Comparison of ENCODE assay signal across 8 cellular contexts in genomic region chr6:4018194-4019111, GRCh38.
DNase-seq lines count a peak whose midpoint lies in the region; ATAC-seq and TF ChIP-seq lines count a peak whose summit lies in the region.

No MANE protein-coding gene starts in this region.

- CTCF ChIA-PET in T-cell (lab: Charles Lee): interaction anchor here (0.6 to 2.1 kb wide), 11 partner anchors 9 to 1156 kb away, joined by 3 to 8 read pairs (median 4); partner anchors contain the start of genes ECI2 (in 1 of the 2) and FAM50B (in 1 of the 2)

- H3K4me3 Mint-ChIP-seq in T-cell: peak overlapping the region; percentile 86 to 94 (median 89)

- H3K4me1 Mint-ChIP-seq in T-cell: peaks cover 72 to 85% (median 72%) of the 10 kb centered on the region in 3 donors

- ATAC-seq in HG02884 (IDR thresholded peaks at IDR 0.05; ENCODE audit: unreplicated experiment): peak; percentile 61
- ATAC-seq in T-cell (replicated peaks in 1 of 4): peak; percentile 71 to 75 (median 72)
- peak; percentile 88 to 89 for ATAC-seq in left cardiac atrium
- peak; percentile 92 for ATAC-seq in upper lobe of right lung

- H3K27me3 Mint-ChIP-seq in T-cell: no peaks in the 10 kb centered on the region

- H3K27ac Mint-ChIP-seq in T-cell: peak overlapping the region; percentile 96 to 98

- in situ Hi-C loops in GM13977 (cut with MboI; ENCODE audit: low pct_unique_long_range_greater_than_20kb, low sequenced_read_pairs, unreplicated experiment): no loop called here

- TF ChIP-seq CTCF in GM13977 (IDR thresholded peaks at IDR 0.05; ENCODE audit: extremely low read depth, insufficient read depth, missing control alignments) (peak; percentile 29), upper lobe of right lung (IDR thresholded peaks at IDR 0.05) (peak; percentile 36)

- H3K9me3 Mint-ChIP-seq in T-cell: no peaks in the 10 kb centered on the region

- H3K36me3 Mint-ChIP-seq in T-cell: peaks cover 13% of the 10 kb centered on the region

- POLR2A ChIA-PET in T-cell (lab: Charles Lee): interaction anchor here (0.7 to 1.4 kb wide), 6 partner anchors 12 to 117 kb away, joined by 3 to 7 read pairs (median 4); partner anchors contain the start of gene ECI2 (in 1 of the 2)

- H3K36me3 ChIP-seq in upper lobe of right lung: no peaks in the 10 kb centered on the region

- peak; percentile 89 for DNase-seq in GM13977 (ENCODE audit: low spot score)
- peak; percentile 97 for DNase-seq in NCI-H146 (lab: John Stamatoyannopoulos, UW)
- peak; percentile 84 to 96 (median 94) for DNase-seq in T-cell
- peak; percentile 90 for DNase-seq in amniotic epithelial cell (ENCODE audit: low read depth)
- peak; percentile 96 for DNase-seq in left cardiac atrium
- peak; percentile 98 for DNase-seq in posterior vena cava (ENCODE audit: low spot score)
- DNase-seq in upper lobe of right lung: peak; percentile 98

- intact Hi-C loops in left cardiac atrium (cut with DNase I) (no loop called here), posterior vena cava (cut with DNase I) (loop anchor here in 1 of 2 donors (10.0 kb wide), 1 partner anchor 734 kb away; no protein-coding TSS in a partner anchor), upper lobe of right lung (cut with DNase I) (no loop called here)

- peak overlapping the region; percentile 75 for H3K4me3 ChIP-seq in upper lobe of right lung

- peaks cover 56% of the 10 kb centered on the region for H3K4me1 ChIP-seq in upper lobe of right lung

- no peaks in the 10 kb centered on the region for H3K9me3 ChIP-seq in upper lobe of right lung

- H3K27me3 ChIP-seq in upper lobe of right lung: no peaks in the 10 kb centered on the region

- peak overlapping the region; percentile 96 for H3K27ac ChIP-seq in upper lobe of right lung

Comparison
In these comparisons a context has a peak if more than half of its experiments do, and no peak if none do; other contexts are left out.
1. Peak in every context shown above with its lines: DNase-seq, ATAC-seq, H3K4me3 ChIP-seq and H3K27ac ChIP-seq.